In the genomic region with DNA sequence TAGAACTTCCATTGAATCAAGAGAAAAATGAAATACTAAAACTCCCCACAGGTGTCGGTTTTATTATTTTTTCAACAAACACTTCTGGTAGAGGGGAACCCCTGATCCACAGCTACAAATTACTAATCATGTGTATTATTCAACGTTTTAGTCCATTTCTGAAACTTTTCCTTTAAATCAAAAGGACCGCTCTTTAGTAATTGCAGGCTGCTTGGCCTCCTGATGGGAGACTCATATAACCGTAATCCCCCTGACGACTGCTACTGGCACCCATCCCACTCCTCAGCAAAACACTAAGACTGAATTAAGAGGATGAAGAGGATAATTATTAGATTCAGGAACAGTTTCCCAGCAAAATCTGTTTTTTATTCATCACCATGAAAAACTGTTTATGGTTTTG, we compare ENCODE assay signal across 16 cellular contexts. TPM values are rescaled to one million over a fixed set of nuclear protein-coding genes. Genes with fewer than 3 reads are reported as not detected.
A peak's percentile ranks its signal among the peaks of the same experiment; 100 is the strongest.
DNase-seq lines count a peak whose midpoint lies in the region; FAIRE-seq lines count a peak whose summit lies in the region.
"Had no signal": no experiment of that assay in that cellular context is flagged by ENCODE, and none has a peak within 500 bp of the region (broad histone marks: within the 10 kb centered on the region; RNA-seq: fewer than 3 reads in every experiment).

No MANE protein-coding gene starts in this region.

- FAIRE-seq in GM19239 (lab: Jason Lieb, UNC), result no peak
- FAIRE-seq: H1 had no signal

- H3K9me3 Mint-ChIP-seq in activated naive CD8-positive, alpha-beta T cell treated with anti-CD3 and anti-CD28 coated beads for 36 hours, result no peaks in the 10 kb centered on the region
- H3K9me3 Mint-ChIP-seq in activated naive CD4-positive, alpha-beta T cell treated with anti-CD3 and anti-CD28 coated beads, Interleukin-2, amount 10 ng/mL, durations not matched to agents 7 days and 5 days, result no peaks in the 10 kb centered on the region

- H3K36me3 ChIP-seq in effector memory CD4-positive, alpha-beta T cell (ENCODE audit: control insufficient read depth, insufficient read depth, low read length), result no peaks in the 10 kb centered on the region

- no peaks in the 10 kb centered on the region for H3K9me3 ChIP-seq in effector memory CD4-positive, alpha-beta T cell (ENCODE audit: control insufficient read depth, low read length)

- no peaks in the 10 kb centered on the region for H3K4me1 Mint-ChIP-seq in activated naive CD8-positive, alpha-beta T cell treated with anti-CD3 and anti-CD28 coated beads for 36 hours
- H3K4me1 Mint-ChIP-seq in activated naive CD4-positive, alpha-beta T cell treated with anti-CD3 and anti-CD28 coated beads, Interleukin-2, amount 10 ng/mL, durations not matched to agents 7 days and 5 days, result no peaks in the 10 kb centered on the region

- CTCF ChIA-PET in activated naive CD4-positive, alpha-beta T cell treated with anti-CD3 and anti-CD28 coated beads, Interleukin-2, amount 10 ng/mL, durations not matched to agents 7 days and 5 days (lab: Charles Lee), result no interaction called here

- H3K4me3 Mint-ChIP-seq in activated naive CD8-positive, alpha-beta T cell treated with anti-CD3 and anti-CD28 coated beads for 36 hours, result no peak overlapping the region
- no peak overlapping the region for H3K4me3 Mint-ChIP-seq in activated naive CD4-positive, alpha-beta T cell treated with anti-CD3 and anti-CD28 coated beads, Interleukin-2, amount 10 ng/mL, durations not matched to agents 7 days and 5 days

- DNase-seq in COR-L47 (lab: John Stamatoyannopoulos, UW), result peak; percentile 24
- peak; percentile 73 for DNase-seq in NCI-H1105 treated with DMSO at 0.1 percent for 48 hours (lab: John Stamatoyannopoulos, UW)
- DNase-seq in NCI-H446 treated with DMSO at 0.1 percent for 48 hours (lab: John Stamatoyannopoulos, UW), result peak; percentile 90
- DNase-seq in cerebellar cortex (ENCODE audit: low spot score), result peak; percentile 69
- DNase-seq in effector memory CD4-positive, alpha-beta T cell, result no peak
- no peak for DNase-seq in GM19239 (ENCODE audit: insufficient read length, low spot score)
- no peak for DNase-seq in activated naive CD8-positive, alpha-beta T cell treated with anti-CD3 and anti-CD28 coated beads for 36 hours
- DNase-seq in activated naive CD4-positive, alpha-beta T cell treated with anti-CD3 and anti-CD28 coated beads, Interleukin-2, amount 10 ng/mL, durations not matched to agents 7 days and 5 days, result no peak
- DNase-seq: AML-193, NCI-H1436, NCI-H510A treated with DMSO at 0.1 percent for 48 hours, SHP77 had no signal

- H3K36me3 Mint-ChIP-seq in activated naive CD8-positive, alpha-beta T cell treated with anti-CD3 and anti-CD28 coated beads for 36 hours, result no peaks in the 10 kb centered on the region
- no peaks in the 10 kb centered on the region for H3K36me3 Mint-ChIP-seq in activated naive CD4-positive, alpha-beta T cell treated with anti-CD3 and anti-CD28 coated beads, Interleukin-2, amount 10 ng/mL, durations not matched to agents 7 days and 5 days

- H3K27me3 Mint-ChIP-seq in activated naive CD8-positive, alpha-beta T cell treated with anti-CD3 and anti-CD28 coated beads for 36 hours, result no peaks in the 10 kb centered on the region
- H3K27me3 Mint-ChIP-seq in activated naive CD4-positive, alpha-beta T cell treated with anti-CD3 and anti-CD28 coated beads, Interleukin-2, amount 10 ng/mL, durations not matched to agents 7 days and 5 days, result no peaks in the 10 kb centered on the region

- no peak overlapping the region for H3K27ac Mint-ChIP-seq in activated naive CD8-positive, alpha-beta T cell treated with anti-CD3 and anti-CD28 coated beads for 36 hours
- no peak overlapping the region for H3K27ac Mint-ChIP-seq in activated naive CD4-positive, alpha-beta T cell treated with anti-CD3 and anti-CD28 coated beads, Interleukin-2, amount 10 ng/mL, durations not matched to agents 7 days and 5 days

- H3K27ac ChIP-seq in effector memory CD4-positive, alpha-beta T cell (ENCODE audit: insufficient read depth, low read length, poor library complexity, severe bottlenecking), result no peak overlapping the region
- H3K27ac ChIP-seq: KMS-11 had no signal

- H3K4me3 ChIP-seq in effector memory CD4-positive, alpha-beta T cell (ENCODE audit: insufficient read depth, low read depth, low read length, poor library complexity, severe bottlenecking), result no peak overlapping the region

- no peaks in the 10 kb centered on the region for H3K4me1 ChIP-seq in effector memory CD4-positive, alpha-beta T cell (ENCODE audit: control insufficient read depth, insufficient read depth, low read length, poor library complexity, severe bottlenecking)

- H3K27me3 ChIP-seq in effector memory CD4-positive, alpha-beta T cell (replicated peaks; ENCODE audit: control insufficient read depth, insufficient read depth, low read length, poor library complexity, severe bottlenecking), result no peaks in the 10 kb centered on the region

RNA-seq across cellular contexts. Expression of a gene that starts 46.4 kb away (rescaled TPM):
- not detected for total RNA-seq in activated naive CD8-positive, alpha-beta T cell treated with anti-CD3 and anti-CD28 coated beads for 36 hours
- total RNA-seq: MCF 10A; T-helper 1 cell treated with Interleukin-12 subunit alpha and Interleukin-12 subunit beta and Interleukin-4 antibody, amounts not matched to agents 30 ng/mL and 1 ng/mL, for 36 hours had no signal

Comparison
In these comparisons a context has a peak if more than half of its experiments do, and no peak if none do; other contexts are left out.
1. DNase-seq: peak in COR-L47 (single experiment), NCI-H1105 treated with DMSO at 0.1 percent for 48 hours (single experiment), NCI-H446 treated with DMSO at 0.1 percent for 48 hours (single experiment) and cerebellar cortex (single experiment); none in effector memory CD4-positive, alpha-beta T cell (0 of 3), GM19239 (single experiment), activated naive CD8-positive, alpha-beta T cell treated with anti-CD3 and anti-CD28 coated beads for 36 hours (single experiment) and activated naive CD4-positive, alpha-beta T cell treated with anti-CD3 and anti-CD28 coated beads, Interleukin-2, amount 10 ng/mL, durations not matched to agents 7 days and 5 days (single experiment).